32 cellular contexts compared by ENCODE assay signal in genomic region chr5:167513383-167513782, GRCh38.
DNase-seq lines count a peak whose midpoint lies in the region; ATAC-seq, FAIRE-seq and TF ChIP-seq lines count a peak whose summit lies in the region.
"Had no signal": no experiment of that assay in that cellular context is flagged by ENCODE, and none has a peak within 500 bp of the region (broad histone marks: within the 10 kb centered on the region; RNA-seq: fewer than 3 reads in every experiment).

No MANE protein-coding gene starts in this region.

- no peak for TF ChIP-seq CTCF in BE2C (IDR thresholded peaks at IDR 0.05; ENCODE audit: low read depth, low read length)

- FAIRE-seq in HTR-8/SVneo (lab: Jason Lieb, UNC) = peak; percentile 13
- FAIRE-seq: astrocyte, GM19239, pancreas, small intestine had no signal

- ATAC-seq in GM21526 (IDR thresholded peaks at IDR 0.05; ENCODE audit: low FRiP score, unreplicated experiment) = no peak
- ATAC-seq: activated CD4-positive, alpha-beta T cell treated with anti-CD3 and anti-CD28 coated beads for 36 hours; heart right ventricle; mucosa of descending colon; natural killer cell treated with Interleukin-12 subunit alpha and Interleukin-12 subunit beta and Interleukin-15 and Interleukin-18, amount 100 ng/mL, for 72 hours; pancreas had no signal

- H3K4me1 ChIP-seq in BE2C = no peaks in the 10 kb centered on the region
- H3K4me1 ChIP-seq: BLaER1 treated with 17β-estradiol and CSF1 and Interleukin-3, amounts not matched to agents 10 nM and 100 nM; esophagus muscularis mucosa; heart right ventricle; pancreas; tibial artery had no signal

- H3K36me3 ChIP-seq in BE2C = no peaks in the 10 kb centered on the region
- H3K36me3 ChIP-seq: BLaER1 treated with 17β-estradiol and CSF1 and Interleukin-3, amounts not matched to agents 10 nM and 100 nM; esophagus muscularis mucosa; heart right ventricle; pancreas; tibial artery had no signal

- H3K27me3 ChIP-seq in BE2C = 0 out of 2 replicates have a peak, but pooled peaks cover 3% of the 10 kb centered on the region
- H3K27me3 ChIP-seq: BLaER1 treated with 17β-estradiol and CSF1 and Interleukin-3, amounts not matched to agents 10 nM and 100 nM; esophagus muscularis mucosa; pancreas; tibial artery had no signal

- DNase-seq in BE2C = peak; percentile 41
- no peak for DNase-seq in HTR-8/SVneo (ENCODE audit: insufficient read length, low spot score)
- peak; percentile 91 to 98 for DNase-seq in NCI-H2081 (lab: John Stamatoyannopoulos, UW)
- peak; percentile 68 to 71 for DNase-seq in SHP77 (lab: John Stamatoyannopoulos, UW)
- no peak for DNase-seq in ureter (ENCODE audit: low spot score)
- no peak for DNase-seq in caudate nucleus (lab: John Stamatoyannopoulos, UW)
- DNase-seq: ACHN; activated CD4-positive, alpha-beta T cell treated with anti-CD3 and anti-CD28 coated beads for 36 hours; activated CD8-positive, alpha-beta memory T cell treated with anti-CD3 and anti-CD28 coated beads for 24 hours; activated effector memory CD4-positive, alpha-beta T cell treated with Interleukin-2 at 50 U/mL for 16 hours; activated naive CD8-positive, alpha-beta T cell treated with anti-CD3 and anti-CD28 coated beads for 36 hours; COR-L47; dermis blood vessel endothelial cell; foreskin melanocyte; H9; heart right ventricle; kidney glomerular epithelial cell; mucosa of descending colon; NCI-H1694 treated with DMSO at 0.1 percent for 48 hours; pancreas; retina; small intestine; stimulated activated CD8-positive, alpha-beta memory T cell treated with anti-CD3 and anti-CD28 coated beads, Interleukin-4, amount 100 ng/mL, for 48 hours; tibial artery had no signal

- no peak overlapping the region for H3K4me3 ChIP-seq in BE2C (ENCODE audit: low read depth, low read length)
- H3K4me3 ChIP-seq: BLaER1 treated with 17β-estradiol and CSF1 and Interleukin-3, amounts not matched to agents 10 nM and 100 nM; esophagus muscularis mucosa; heart right ventricle; lung; mucosa of descending colon; pancreas; tibial artery had no signal

- H3K27ac ChIP-seq in caudate nucleus (ENCODE audit: low read depth, low read length) = no peak overlapping the region
- H3K27ac ChIP-seq: BLaER1 treated with 17β-estradiol and CSF1 and Interleukin-3, amounts not matched to agents 10 nM and 100 nM; esophagus muscularis mucosa; heart right ventricle; pancreas; RWPE1; tibial artery had no signal

- no peaks in the 10 kb centered on the region for H3K9me3 ChIP-seq in BE2C
- H3K9me3 ChIP-seq: esophagus muscularis mucosa, heart right ventricle, mucosa of descending colon, pancreas, tibial artery had no signal

Comparison
In these comparisons a context has a peak if more than half of its experiments do, and no peak if none do; other contexts are left out.
1. DNase-seq: peak in BE2C (single experiment), NCI-H2081 (2 of 2) and SHP77 (2 of 2); none in HTR-8/SVneo (single experiment), ureter (single experiment) and caudate nucleus (0 of 61).